Comparison of ENCODE assay signal across 8 cellular contexts in the genomic region with DNA sequence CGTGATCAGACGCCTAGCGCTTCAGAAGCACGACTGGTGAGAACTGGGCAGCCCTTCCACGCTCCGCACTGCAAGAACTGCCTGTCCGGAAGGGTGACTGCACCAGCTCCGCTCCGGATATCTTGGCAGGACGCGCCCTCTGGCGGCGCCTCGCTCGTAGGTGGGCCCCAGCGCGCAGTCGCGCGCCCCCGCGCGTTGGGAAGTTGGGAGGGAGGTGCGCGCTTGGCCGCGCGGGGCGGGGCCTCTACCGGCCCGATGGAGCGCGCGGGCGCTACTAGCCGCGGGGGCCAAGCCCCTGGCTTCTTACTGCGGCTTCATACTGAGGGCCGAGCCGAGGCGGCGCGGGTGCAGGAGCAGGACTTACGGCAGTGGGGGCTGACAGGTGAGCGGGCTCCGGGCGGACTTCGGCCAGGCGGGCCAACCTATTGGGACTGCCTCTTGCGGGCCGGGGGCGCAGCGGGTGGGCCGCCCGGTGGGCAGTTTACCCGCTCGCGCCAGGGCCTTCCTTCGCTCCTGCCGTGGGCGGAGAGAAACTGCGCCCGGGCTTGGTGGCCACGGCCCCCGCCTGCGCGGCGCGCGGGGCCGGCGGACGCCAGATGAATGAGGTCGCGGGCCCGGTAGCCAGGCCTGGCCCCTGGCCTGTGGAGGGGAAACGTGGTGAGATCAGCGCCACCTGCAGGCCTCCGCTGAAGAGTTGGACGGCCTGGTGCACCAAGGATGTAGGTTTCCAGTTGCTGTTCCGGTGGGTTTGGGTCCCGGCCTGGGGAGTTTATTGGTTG. TPM values are rescaled to one million over a fixed set of nuclear protein-coding genes. Genes with fewer than 3 reads are reported as not detected.
A peak's percentile ranks its signal among the peaks of the same experiment; 100 is the strongest.
DNase-seq lines count a peak whose midpoint lies in the region; ATAC-seq and TF ChIP-seq lines count a peak whose summit lies in the region.

Gene CHD1L, plus strand, starts transcription at position 236 of the 779 bp plus-strand sequence. Its CDS starts 20 bp downstream, at position 256.

- DNase-seq in AG04449 (ENCODE audit: low read depth, low spot score) (peak; percentile 69), NCI-H2196 (lab: John Stamatoyannopoulos, UW; ENCODE audit: unreplicated experiment) (peak; percentile 97), breast epithelium (ENCODE audit: low spot score in 2 of 2) (peak; percentile 92 to 93), iPS-NIHi11 (ENCODE audit: low spot score) (peak; percentile 91), smooth muscle cell (lab: John Stamatoyannopoulos, UW; ENCODE audit: unreplicated experiment) (peak; percentile 79)

- peaks cover 43% of the 10 kb centered on the region for H3K79me2 ChIP-seq in smooth muscle cell (ENCODE audit: low read depth)

- CTCF ChIA-PET in AG04449 (lab: Yijun Ruan, JAX) = interaction anchor here (0.6 to 3.4 kb wide), 36 partner anchors 8 to 157 kb away, joined by 3 to 77 read pairs (median 4); partner anchors contain the start of genes FMO5 and PRKAB2

- H3K27ac ChIP-seq in VCaP (peak within 1 kb of the TSS; percentile 92), breast epithelium (peak within 1 kb of the TSS; percentile 75 to 90), smooth muscle cell (ENCODE audit: low read depth) (peak within 1 kb of the TSS; percentile 73)

- peak within 1 kb of the TSS; percentile 91 for H3K4me3 ChIP-seq in AG04449 (ENCODE audit: low read depth, low read length)
- peak within 1 kb of the TSS; percentile 71 to 92 (median 89) for H3K4me3 ChIP-seq in breast epithelium
- peak within 1 kb of the TSS; percentile 94 for H3K4me3 ChIP-seq in smooth muscle cell

- TF ChIP-seq CTCF in AG04449 (IDR thresholded peaks at IDR 0.05; ENCODE audit: insufficient read depth, low read length, missing control alignments) (peak; percentile 92), VCaP (conservative IDR thresholded peaks at IDR 0.05) (peak; percentile 88), breast epithelium (IDR thresholded peaks at IDR 0.05) (peak; percentile 71 to 80 (median 76)), smooth muscle cell (IDR thresholded peaks at IDR 0.05; ENCODE audit: borderline replicate concordance, insufficient read depth, poor library complexity, severe bottlenecking) (peak; percentile 86)

- H3K36me3 ChIP-seq in breast epithelium = no peaks in the 10 kb centered on the region
- no peaks in the 10 kb centered on the region for H3K36me3 ChIP-seq in smooth muscle cell (ENCODE audit: low read depth)

- WGBS in smooth muscle cell (ENCODE audit: low lambda C conversion rate) = under 1% methylated on average over 82 of the region's 82 CpGs

- intact Hi-C loops in breast epithelium (cut with DNase I; ENCODE audit: low total_unique reads) = loop anchor here (10.0 kb wide), 1 partner anchor 68 kb away; the partner anchor contains the start of gene PRKAB2

- peaks cover 32% of the 10 kb centered on the region for H4K20me1 ChIP-seq in smooth muscle cell (ENCODE audit: low read depth)

- H3K27me3 ChIP-seq in breast epithelium (no peaks in the 10 kb centered on the region), smooth muscle cell (ENCODE audit: low read depth) (no peaks in the 10 kb centered on the region)

- H3K4me1 ChIP-seq in breast epithelium = no peaks in the 10 kb centered on the region
- H3K4me1 ChIP-seq in smooth muscle cell (ENCODE audit: low read depth) = peaks cover 17% of the 10 kb centered on the region

- peak within 1 kb of the TSS; percentile 90 for H3K9ac ChIP-seq in smooth muscle cell (ENCODE audit: low read depth)

- H3K9me3 ChIP-seq in breast epithelium (no peaks in the 10 kb centered on the region), smooth muscle cell (replicated peaks; ENCODE audit: low read depth) (no peaks in the 10 kb centered on the region)

- POLR2A ChIA-PET in AG04449 (lab: Yijun Ruan, JAX) = interaction anchor here (0.7 to 1.6 kb wide), 6 partner anchors 28 to 75 kb away, joined by 3 to 6 read pairs (median 4); no protein-coding TSS in a partner anchor

- no peak for TF ChIP-seq POLR2A in breast epithelium (IDR thresholded peaks at IDR 0.05)

- H2AFZ ChIP-seq in smooth muscle cell (ENCODE audit: low read depth) = peak within 1 kb of the TSS; percentile 97

- no peaks in the 10 kb centered on the region for H3F3A ChIP-seq in smooth muscle cell (ENCODE audit: low read depth)

- ATAC-seq in GM18870 (IDR thresholded peaks at IDR 0.05; ENCODE audit: unreplicated experiment) (peak; percentile 73), HG03135 (IDR thresholded peaks at IDR 0.05; ENCODE audit: unreplicated experiment) (peak; percentile 86)

- peak within 1 kb of the TSS; percentile 90 for H3K4me2 ChIP-seq in smooth muscle cell

RNA-seq across cellular contexts. Expression of gene CHD1L, which starts in this region (rescaled TPM):
- total RNA-seq in breast epithelium (10 to 100 TPM; 16.2 to 27.9 (median 26.3) TPM), smooth muscle cell (32.7 and 37.6 TPM in 2 replicates)
- polyA plus RNA-seq in smooth muscle cell = 25.0 and 27.1 TPM in 2 replicates

Comparison
In these comparisons a context has a peak if more than half of its experiments do, and no peak if none do; other contexts are left out.
1. Peak in every context shown above with its lines: DNase-seq, ATAC-seq, H3K4me3 ChIP-seq and H3K27ac ChIP-seq.